ENCODE assay signal across 8 cellular contexts in the genomic region with DNA sequence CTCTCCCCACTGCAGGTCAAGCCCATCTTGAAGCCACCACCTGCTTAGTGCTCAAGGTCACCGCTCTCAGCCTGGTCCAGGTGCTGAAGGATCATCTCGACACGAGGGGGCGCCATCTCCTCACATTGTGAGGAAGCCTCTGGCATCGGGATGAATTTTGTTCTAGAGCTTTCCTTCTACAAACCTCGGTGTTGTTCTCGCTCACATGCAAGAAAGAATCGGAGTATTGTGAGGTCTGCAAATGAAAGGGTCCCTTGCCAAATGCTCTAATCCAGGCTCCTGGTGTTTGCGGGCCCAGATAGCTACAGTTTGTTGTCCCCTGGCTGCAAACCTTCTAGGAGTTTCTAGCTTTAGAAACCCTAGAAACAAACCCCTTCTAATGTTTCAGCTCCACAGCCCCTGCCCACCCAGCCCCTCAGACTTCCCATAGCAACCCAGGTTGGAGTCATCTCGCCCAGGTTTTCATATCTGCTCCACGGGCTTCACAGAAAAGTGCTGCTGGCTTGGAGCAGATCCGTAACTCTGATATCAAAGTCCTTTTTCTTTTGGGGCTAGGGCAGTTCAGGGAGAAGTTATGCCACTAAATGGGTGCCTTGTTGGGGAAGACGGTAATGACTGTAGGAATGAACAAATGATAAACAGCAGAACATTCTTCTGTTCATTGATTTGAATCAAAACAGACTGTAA. TPM values are rescaled to one million over a fixed set of nuclear protein-coding genes. Genes with fewer than 3 reads are reported as not detected.
A peak's percentile ranks its signal among the peaks of the same experiment; 100 is the strongest.
DNase-seq lines count a peak whose midpoint lies in the region; ATAC-seq lines count a peak whose summit lies in the region.

No MANE protein-coding gene starts in this region.

- no peak overlapping the region for H3K27ac ChIP-seq in effector memory CD4-positive, alpha-beta T cell (ENCODE audit: insufficient read depth, low read length, poor library complexity, severe bottlenecking)

- CTCF ChIA-PET in activated CD4-positive, alpha-beta memory T cell treated with anti-CD3 and anti-CD28 coated beads, Interleukin-2, amount 10 ng/mL, durations not matched to agents 7 days and 5 days (lab: Charles Lee): interaction anchor here (0.7 to 9.0 kb wide), 59 partner anchors 8 to 692 kb away, joined by 3 to 253 read pairs (median 5); partner anchors contain the start of genes ATP5PO, MRPS6 and SLC5A3

- H3K36me3 ChIP-seq in effector memory CD4-positive, alpha-beta T cell (ENCODE audit: control insufficient read depth, insufficient read depth, low read length): no peaks in the 10 kb centered on the region

- ATAC-seq in GM19025 (IDR thresholded peaks at IDR 0.05; ENCODE audit: low read depth, unreplicated experiment): peak; percentile 73
- peak; percentile 89 for ATAC-seq in HG03571 (IDR thresholded peaks at IDR 0.05; ENCODE audit: unreplicated experiment)

- H3K9me3 ChIP-seq in effector memory CD4-positive, alpha-beta T cell (ENCODE audit: control insufficient read depth, low read length): no peaks in the 10 kb centered on the region

- H3K4me3 ChIP-seq in effector memory CD4-positive, alpha-beta T cell (ENCODE audit: insufficient read depth, low read depth, low read length, poor library complexity, severe bottlenecking): no peak overlapping the region

- DNase-seq in AG08396 (ENCODE audit: low spot score) (peak; percentile 77), NCI-H82 treated with DMSO at 0.1 percent for 48 hours (lab: John Stamatoyannopoulos, UW; ENCODE audit: unreplicated experiment) (peak; percentile 73), mesenteric fat pad (ENCODE audit: low spot score) (peak; percentile 94)
- DNase-seq in activated CD4-positive, alpha-beta memory T cell treated with anti-CD3 and anti-CD28 coated beads, Interleukin-2, amount 10 ng/mL, durations not matched to agents 7 days and 5 days: peak; percentile 90
- peak; percentile 69 to 81 (median 74) for DNase-seq in effector memory CD4-positive, alpha-beta T cell
- DNase-seq in stimulated activated CD8-positive, alpha-beta memory T cell treated with anti-CD3 and anti-CD28 coated beads, Interleukin-2, amount 100 ng/mL, for 1 hour (ENCODE audit: low read depth in 2 of 2): peak; percentile 84 to 89

- H3K9me3 Mint-ChIP-seq in activated CD4-positive, alpha-beta memory T cell treated with anti-CD3 and anti-CD28 coated beads, Interleukin-2, amount 10 ng/mL, durations not matched to agents 7 days and 5 days: no peaks in the 10 kb centered on the region

- peaks cover 4% of the 10 kb centered on the region for H3K36me3 Mint-ChIP-seq in activated CD4-positive, alpha-beta memory T cell treated with anti-CD3 and anti-CD28 coated beads, Interleukin-2, amount 10 ng/mL, durations not matched to agents 7 days and 5 days (ENCODE audit: low read depth)

- no peaks in the 10 kb centered on the region for H3K27me3 ChIP-seq in effector memory CD4-positive, alpha-beta T cell (replicated peaks; ENCODE audit: control insufficient read depth, insufficient read depth, low read length, poor library complexity, severe bottlenecking)

- POLR2A ChIA-PET in activated CD4-positive, alpha-beta memory T cell treated with anti-CD3 and anti-CD28 coated beads, Interleukin-2, amount 10 ng/mL, durations not matched to agents 7 days and 5 days (lab: Charles Lee): interaction anchor here (0.6 to 3.0 kb wide), 18 partner anchors 9 to 424 kb away, joined by 3 to 30 read pairs (median 4); partner anchors contain the start of genes MRPS6 and SLC5A3

- no peaks in the 10 kb centered on the region for H3K27me3 Mint-ChIP-seq in activated CD4-positive, alpha-beta memory T cell treated with anti-CD3 and anti-CD28 coated beads, Interleukin-2, amount 10 ng/mL, durations not matched to agents 7 days and 5 days

- peaks cover 5% of the 10 kb centered on the region for H3K4me1 ChIP-seq in effector memory CD4-positive, alpha-beta T cell (ENCODE audit: control insufficient read depth, insufficient read depth, low read length, poor library complexity, severe bottlenecking)

- H3K4me1 Mint-ChIP-seq in activated CD4-positive, alpha-beta memory T cell treated with anti-CD3 and anti-CD28 coated beads, Interleukin-2, amount 10 ng/mL, durations not matched to agents 7 days and 5 days: peaks cover 18% of the 10 kb centered on the region

- no peak overlapping the region for H3K27ac Mint-ChIP-seq in activated CD4-positive, alpha-beta memory T cell treated with anti-CD3 and anti-CD28 coated beads, Interleukin-2, amount 10 ng/mL, durations not matched to agents 7 days and 5 days

- no peak overlapping the region for H3K4me3 Mint-ChIP-seq in activated CD4-positive, alpha-beta memory T cell treated with anti-CD3 and anti-CD28 coated beads, Interleukin-2, amount 10 ng/mL, durations not matched to agents 7 days and 5 days

RNA-seq across cellular contexts. Expression of gene ATP5PO, which starts 8.6 kb away (rescaled TPM):
- total RNA-seq in activated CD4-positive, alpha-beta memory T cell treated with anti-CD3 and anti-CD28 coated beads, Interleukin-2, amount 10 ng/mL, durations not matched to agents 7 days and 5 days: 100 to 1,000 TPM; 193 to 196 TPM
- 171 TPM for total RNA-seq in mesenteric fat pad
